Comparison of ENCODE assay signal across 1 cellular context in the genomic region with DNA sequence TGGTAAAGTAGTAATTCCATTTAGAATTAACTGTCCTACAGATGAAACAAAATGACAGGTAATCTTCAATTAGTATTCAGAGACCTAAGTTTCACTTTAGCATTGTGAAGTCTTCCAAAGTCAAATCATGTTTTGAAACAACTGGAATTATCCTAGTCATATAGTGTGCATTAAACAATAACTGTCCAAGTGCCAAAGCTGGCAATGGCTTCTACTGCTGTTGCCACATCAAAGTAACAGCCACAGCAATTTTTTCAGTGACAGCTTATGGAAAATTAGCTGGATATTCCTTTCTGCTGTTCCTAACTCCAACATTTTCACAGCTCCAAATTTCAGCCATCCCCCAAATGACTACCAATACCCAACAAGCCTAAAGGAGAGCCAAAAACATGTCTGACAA.
TF ChIP-seq lines count a peak whose summit lies in the region.

No MANE protein-coding gene starts in this region.

TF ChIP-seq in A549, 52 proteins besides CTCF, POLR2A, EP300 and RAD21 (continued from another document):
- TF ChIP-seq, protein P1, sequence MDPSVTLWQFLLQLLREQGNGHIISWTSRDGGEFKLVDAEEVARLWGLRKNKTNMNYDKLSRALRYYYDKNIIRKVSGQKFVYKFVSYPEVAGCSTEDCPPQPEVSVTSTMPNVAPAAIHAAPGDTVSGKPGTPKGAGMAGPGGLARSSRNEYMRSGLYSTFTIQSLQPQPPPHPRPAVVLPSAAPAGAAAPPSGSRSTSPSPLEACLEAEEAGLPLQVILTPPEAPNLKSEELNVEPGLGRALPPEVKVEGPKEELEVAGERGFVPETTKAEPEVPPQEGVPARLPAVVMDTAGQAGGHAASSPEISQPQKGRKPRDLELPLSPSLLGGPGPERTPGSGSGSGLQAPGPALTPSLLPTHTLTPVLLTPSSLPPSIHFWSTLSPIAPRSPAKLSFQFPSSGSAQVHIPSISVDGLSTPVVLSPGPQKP (IDR thresholded peaks at IDR 0.05; ENCODE audit: low read depth, low read length) = no peak
TF ChIP-seq in A549: peak in this region for 0.
